Comparison of ENCODE assay signal across 34 cellular contexts in genomic region chr1:211811126-211811525, GRCh38.
"Had no signal": no experiment of that assay in that cellular context is flagged by ENCODE, and none has a peak within 500 bp of the region (broad histone marks: within the 10 kb centered on the region; RNA-seq: fewer than 3 reads in every experiment).

No MANE protein-coding gene starts in this region.

- ATAC-seq: activated CD8-positive, alpha-beta T cell treated with anti-CD3 and anti-CD28 coated beads, Interleukin-2, amount 10 ng/mL, durations not matched to agents 7 days and 5 days; activated naive CD8-positive, alpha-beta T cell treated with anti-CD3 and anti-CD28 coated beads, Interleukin-2, amount 50 U/mL, for 24 hours; body of pancreas; K562; PC-3 had no signal

- H3K9me3 Mint-ChIP-seq: activated CD4-positive, alpha-beta T cell treated with anti-CD3 and anti-CD28 coated beads, Interleukin-2, amount 10 ng/mL, durations not matched to agents 24 days and 14 days; activated naive CD4-positive, alpha-beta T cell treated with anti-CD3 and anti-CD28 coated beads, Interleukin-2, amount 10 ng/mL, durations not matched to agents 7 days and 5 days; T-helper 1 cell treated with Interleukin-12 subunit alpha and Interleukin-12 subunit beta and Interleukin-4 antibody, amounts not matched to agents 30 μg/mL and 1 μg/mL, for 36 hours; T-helper 2 cell treated with Interferon-gamma antibody and Interleukin-4, amounts not matched to agents 5 μg/mL and 100 μg/mL, for 36 hours had no signal

- H3K9me3 ChIP-seq: body of pancreas, Peyer's patch, SJSA1, SK-N-SH had no signal

- H3K27ac ChIP-seq: Peyer's patch, SJSA1 had no signal

- H3K4me1 Mint-ChIP-seq: activated naive CD8-positive, alpha-beta T cell treated with anti-CD3 and anti-CD28 coated beads, Interleukin-2, amount 50 U/mL, for 24 hours had no signal

- H3K4me1 ChIP-seq: Peyer's patch had no signal

- H3K27me3 Mint-ChIP-seq: activated CD4-positive, alpha-beta T cell treated with anti-CD3 and anti-CD28 coated beads, Interleukin-2, amount 10 ng/mL, durations not matched to agents 24 days and 14 days; activated naive CD4-positive, alpha-beta T cell treated with anti-CD3 and anti-CD28 coated beads, Interleukin-2, amount 10 ng/mL, durations not matched to agents 7 days and 5 days; activated naive CD8-positive, alpha-beta T cell; activated naive CD8-positive, alpha-beta T cell treated with anti-CD3 and anti-CD28 coated beads, Interleukin-2, amount 50 U/mL, for 24 hours; activated T-cell treated with anti-CD3 and anti-CD28 coated beads, Interleukin-2, amount 50 U/mL, for 24 hours had no signal

- H3K4me3 ChIP-seq: body of pancreas, K562, Peyer's patch, SJSA1 had no signal

- H3K27me3 ChIP-seq: body of pancreas, Peyer's patch, SJSA1 had no signal

- H3K4me3 Mint-ChIP-seq: activated CD4-positive, alpha-beta T cell treated with anti-CD3 and anti-CD28 coated beads, Interleukin-2, amount 10 ng/mL, durations not matched to agents 24 days and 14 days; activated CD8-positive, alpha-beta T cell treated with anti-CD3 and anti-CD28 coated beads, Interleukin-2, amount 10 ng/mL, durations not matched to agents 7 days and 5 days; activated naive CD4-positive, alpha-beta T cell treated with anti-CD3 and anti-CD28 coated beads, Interleukin-2, amount 10 ng/mL, durations not matched to agents 7 days and 5 days; activated naive CD8-positive, alpha-beta T cell; activated naive CD8-positive, alpha-beta T cell treated with anti-CD3 and anti-CD28 coated beads, Interleukin-2, amount 50 U/mL, for 24 hours; activated T-cell treated with anti-CD3 and anti-CD28 coated beads, Interleukin-2, amount 50 U/mL, for 24 hours; activated T-helper 1 cell treated with anti-CD3 and anti-CD28 coated beads, Interleukin-12 subunit alpha, Interleukin-12 subunit beta, Interleukin-2, Interleukin-4 antibody, amounts not matched to agents 30 ng/mL and 10 ng/mL and 1 ng/mL, durations not matched to agents 14 hours and 24 hours and 36 hours; T-helper 1 cell treated with Interleukin-12 subunit alpha and Interleukin-12 subunit beta and Interleukin-4 antibody, amounts not matched to agents 30 μg/mL and 1 μg/mL, for 36 hours; T-helper 2 cell treated with Interferon-gamma antibody and Interleukin-4, amounts not matched to agents 5 μg/mL and 100 μg/mL, for 36 hours had no signal

- FAIRE-seq: bronchial epithelial cell, TTC549 had no signal

- H3K27ac Mint-ChIP-seq: activated CD4-positive, alpha-beta T cell treated with anti-CD3 and anti-CD28 coated beads, Interleukin-2, amount 10 ng/mL, durations not matched to agents 24 days and 14 days; activated CD8-positive, alpha-beta T cell treated with anti-CD3 and anti-CD28 coated beads, Interleukin-2, amount 10 ng/mL, durations not matched to agents 7 days and 5 days; activated naive CD4-positive, alpha-beta T cell treated with anti-CD3 and anti-CD28 coated beads, Interleukin-2, amount 10 ng/mL, durations not matched to agents 7 days and 5 days; activated naive CD8-positive, alpha-beta T cell; activated naive CD8-positive, alpha-beta T cell treated with anti-CD3 and anti-CD28 coated beads, Interleukin-2, amount 50 U/mL, for 24 hours; activated T-cell treated with anti-CD3 and anti-CD28 coated beads, Interleukin-2, amount 50 U/mL, for 24 hours; activated T-helper 1 cell treated with anti-CD3 and anti-CD28 coated beads, Interleukin-12 subunit alpha, Interleukin-12 subunit beta, Interleukin-2, Interleukin-4 antibody, amounts not matched to agents 30 ng/mL and 10 ng/mL and 1 ng/mL, durations not matched to agents 14 hours and 24 hours and 36 hours; T-helper 1 cell treated with Interleukin-12 subunit alpha and Interleukin-12 subunit beta and Interleukin-4 antibody, amounts not matched to agents 30 μg/mL and 1 μg/mL, for 36 hours; T-helper 2 cell treated with Interferon-gamma antibody and Interleukin-4, amounts not matched to agents 5 μg/mL and 100 μg/mL, for 36 hours had no signal

- DNase-seq: activated CD4-positive, alpha-beta T cell treated with anti-CD3 and anti-CD28 coated beads, Interleukin-2, amount 10 ng/mL, durations not matched to agents 24 days and 14 days; activated CD4-positive, alpha-beta T cell treated with anti-CD3 and anti-CD28 coated beads, Interleukin-2, amount 50 U/mL, for 4 hours; activated CD8-positive, alpha-beta T cell treated with anti-CD3 and anti-CD28 coated beads, Interleukin-2, amount 10 ng/mL, durations not matched to agents 7 days and 5 days; activated effector memory CD4-positive, alpha-beta T cell treated with Interleukin-2 at 50 U/mL for 16 hours; activated naive CD4-positive, alpha-beta T cell treated with anti-CD3 and anti-CD28 coated beads, Interleukin-2, amount 10 ng/mL, durations not matched to agents 7 days and 5 days; activated naive CD8-positive, alpha-beta T cell treated with anti-CD3 and anti-CD28 coated beads, Interleukin-2, amount 50 U/mL, for 24 hours; activated T-cell treated with anti-CD3 and anti-CD28 coated beads, Interleukin-2, amount 50 U/mL, for 24 hours; amniotic stem cell; aorta; body of pancreas; central memory CD4-positive, alpha-beta T cell; NCI-H1092 treated with DMSO at 0.1 percent for 48 hours; NCI-H1417; NCI-H146; NCI-H187; NCI-H2029 treated with DMSO at 0.1 percent for 48 hours; NCI-H2171 treated with DMSO at 0.1 percent for 48 hours; NCI-H2227 treated with DMSO at 0.1 percent for 48 hours; NCI-H446 treated with DMSO at 0.1 percent for 48 hours; NCI-H524; NCI-H69; NCI-H82; PC-3; Peyer's patch; SHP77 treated with DMSO at 0.1 percent for 48 hours; SK-N-SH had no signal

- H3K4me2 ChIP-seq: SK-N-SH had no signal

- H3K9ac ChIP-seq: SK-N-SH had no signal
